In the genomic region with DNA sequence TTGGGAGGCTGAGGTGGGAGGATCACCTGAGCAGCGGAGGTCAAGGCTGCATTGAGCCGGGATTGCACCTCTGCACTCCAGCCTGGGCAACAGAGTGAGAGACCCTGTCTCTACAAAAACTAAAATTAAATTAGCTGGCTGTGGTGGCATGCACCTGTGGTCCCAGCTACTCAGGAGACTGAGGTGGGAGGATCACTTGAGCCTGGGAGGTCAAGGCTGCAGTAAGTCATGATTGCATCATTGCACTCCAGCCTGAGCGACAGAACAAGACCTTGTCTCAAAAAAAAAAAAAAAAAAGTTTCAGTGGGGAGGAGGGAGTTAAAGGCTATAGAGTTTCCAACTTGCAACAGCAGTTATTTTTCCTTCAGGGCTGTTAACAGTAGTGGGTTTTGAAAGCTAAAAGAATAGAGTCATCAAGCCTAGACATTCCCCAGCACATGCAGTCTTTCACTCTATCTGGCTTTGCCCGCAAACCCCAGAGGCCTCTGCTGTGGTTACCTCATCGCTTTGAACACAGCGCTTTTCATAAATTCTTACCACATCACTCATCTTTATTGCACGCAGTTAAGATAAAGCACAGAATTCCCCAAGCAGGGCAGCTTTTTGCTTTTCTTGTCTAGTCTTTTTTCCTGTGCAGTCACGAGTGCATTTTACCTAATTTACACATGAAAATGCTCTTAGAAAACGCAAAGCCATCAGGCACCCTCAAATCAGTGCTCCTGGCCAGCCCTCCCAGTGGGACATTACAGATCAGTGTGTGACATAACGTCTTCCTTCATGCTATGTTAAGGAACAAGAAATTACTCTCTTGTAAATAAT, we compare ENCODE assay signal across 1 cellular context.
TF ChIP-seq lines count a peak whose summit lies in the region.

No MANE protein-coding gene starts in this region.

TF ChIP-seq in K562, 482 proteins besides CTCF, POLR2A, EP300 and RAD21 (continued from another document and continues in another):
- TF ChIP-seq, protein P1, sequence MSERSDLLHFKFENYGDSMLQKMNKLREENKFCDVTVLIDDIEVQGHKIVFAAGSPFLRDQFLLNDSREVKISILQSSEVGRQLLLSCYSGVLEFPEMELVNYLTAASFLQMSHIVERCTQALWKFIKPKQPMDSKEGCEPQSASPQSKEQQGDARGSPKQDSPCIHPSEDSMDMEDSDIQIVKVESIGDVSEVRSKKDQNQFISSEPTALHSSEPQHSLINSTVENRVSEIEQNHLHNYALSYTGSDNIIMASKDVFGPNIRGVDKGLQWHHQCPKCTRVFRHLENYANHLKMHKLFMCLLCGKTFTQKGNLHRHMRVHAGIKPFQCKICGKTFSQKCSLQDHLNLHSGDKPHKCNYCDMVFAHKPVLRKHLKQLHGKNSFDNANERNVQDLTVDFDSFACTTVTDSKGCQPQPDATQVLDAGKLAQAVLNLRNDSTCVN (CRISPR knock-in tag; IDR thresholded peaks at IDR 0.05): no peak
- TF ChIP-seq TARDBP (IDR thresholded peaks at IDR 0.05) (no peak), HEY1 (CRISPR knock-in tag; IDR thresholded peaks at IDR 0.05; ENCODE audit: borderline replicate concordance) (no peak), ZNF583 (CRISPR knock-in tag; IDR thresholded peaks at IDR 0.05) (no peak), STAT5A (IDR thresholded peaks at IDR 0.05; ENCODE audit: borderline replicate concordance, low read length) (no peak), KAT7 (CRISPR knock-in tag; IDR thresholded peaks at IDR 0.05; ENCODE audit: borderline replicate concordance) (no peak), ATF7 (IDR thresholded peaks at IDR 0.05) (peak; percentile 89), TEAD1 (CRISPR knock-in tag; IDR thresholded peaks at IDR 0.05) (peak; percentile 47 to 84; a peak in 3 of 4 replicates), ETS1 (conservative IDR thresholded peaks at IDR 0.05; ENCODE audit: control insufficient read depth, low read depth, low read length) (no peak), ZNF384 (IDR thresholded peaks at IDR 0.05; ENCODE audit: low read depth, low read length) (0 out of 2 replicates have a peak, but pooled peaks have one; percentile 32), IRF2 (CRISPR knock-in tag; IDR thresholded peaks at IDR 0.05) (no peak), GABPA (tag; conservative IDR thresholded peaks at IDR 0.05; ENCODE audit: low read depth) (no peak), SAFB2 (IDR thresholded peaks at IDR 0.05; ENCODE audit: borderline replicate concordance, low read depth, low read length, severe bottlenecking) (no peak), ZNF507 (tag; conservative IDR thresholded peaks at IDR 0.05) (no peak), ZNF717 (CRISPR knock-in tag; IDR thresholded peaks at IDR 0.05) (no peak), NCOA1 (IDR thresholded peaks at IDR 0.05; ENCODE audit: low read depth) (no peak), KDM2B (CRISPR knock-in tag; IDR thresholded peaks at IDR 0.05) (no peak), ESRRB (CRISPR knock-in tag; IDR thresholded peaks at IDR 0.05; ENCODE audit: borderline replicate concordance) (no peak), ZNF644 (tag; IDR thresholded peaks at IDR 0.05; ENCODE audit: low read depth) (no peak), TCF7L2 (IDR thresholded peaks at IDR 0.05; ENCODE audit: low read depth, low read length) (peak; percentile 75), POU5F1 (IDR thresholded peaks at IDR 0.05; ENCODE audit: borderline replicate concordance, low read depth, low read length, partially characterized antibody) (no peak), CBFA2T3 (IDR thresholded peaks at IDR 0.05) (no peak), HINFP (tag; conservative IDR thresholded peaks at IDR 0.05; ENCODE audit: low read depth) (no peak), SMAD3 (CRISPR knock-in tag; conservative IDR thresholded peaks at IDR 0.05) (no peak), RERE (CRISPR knock-in tag; IDR thresholded peaks at IDR 0.05; ENCODE audit: borderline replicate concordance) (no peak), LCOR (CRISPR knock-in tag; IDR thresholded peaks at IDR 0.05) (no peak; the same call in 1 of the 2 replicates), ZKSCAN1 (IDR thresholded peaks at IDR 0.05; ENCODE audit: low read depth, low read length) (no peak)
- TF ChIP-seq, protein P2, sequence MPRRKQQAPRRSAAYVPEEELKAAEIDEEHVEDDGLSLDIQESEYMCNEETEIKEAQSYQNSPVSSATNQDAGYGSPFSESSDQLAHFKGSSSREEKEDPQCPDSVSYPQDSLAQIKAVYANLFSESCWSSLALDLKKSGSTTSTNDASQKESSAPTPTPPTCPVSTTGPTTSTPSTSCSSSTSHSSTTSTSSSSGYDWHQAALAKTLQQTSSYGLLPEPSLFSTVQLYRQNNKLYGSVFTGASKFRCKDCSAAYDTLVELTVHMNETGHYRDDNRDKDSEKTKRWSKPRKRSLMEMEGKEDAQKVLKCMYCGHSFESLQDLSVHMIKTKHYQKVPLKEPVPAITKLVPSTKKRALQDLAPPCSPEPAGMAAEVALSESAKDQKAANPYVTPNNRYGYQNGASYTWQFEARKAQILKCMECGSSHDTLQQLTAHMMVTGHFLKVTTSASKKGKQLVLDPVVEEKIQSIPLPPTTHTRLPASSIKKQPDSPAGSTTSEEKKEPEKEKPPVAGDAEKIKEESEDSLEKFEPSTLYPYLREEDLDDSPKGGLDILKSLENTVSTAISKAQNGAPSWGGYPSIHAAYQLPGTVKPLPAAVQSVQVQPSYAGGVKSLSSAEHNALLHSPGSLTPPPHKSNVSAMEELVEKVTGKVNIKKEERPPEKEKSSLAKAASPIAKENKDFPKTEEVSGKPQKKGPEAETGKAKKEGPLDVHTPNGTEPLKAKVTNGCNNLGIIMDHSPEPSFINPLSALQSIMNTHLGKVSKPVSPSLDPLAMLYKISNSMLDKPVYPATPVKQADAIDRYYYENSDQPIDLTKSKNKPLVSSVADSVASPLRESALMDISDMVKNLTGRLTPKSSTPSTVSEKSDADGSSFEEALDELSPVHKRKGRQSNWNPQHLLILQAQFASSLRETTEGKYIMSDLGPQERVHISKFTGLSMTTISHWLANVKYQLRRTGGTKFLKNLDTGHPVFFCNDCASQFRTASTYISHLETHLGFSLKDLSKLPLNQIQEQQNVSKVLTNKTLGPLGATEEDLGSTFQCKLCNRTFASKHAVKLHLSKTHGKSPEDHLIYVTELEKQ (CRISPR knock-in tag; IDR thresholded peaks at IDR 0.05): no peak
- TF ChIP-seq, protein P3, sequence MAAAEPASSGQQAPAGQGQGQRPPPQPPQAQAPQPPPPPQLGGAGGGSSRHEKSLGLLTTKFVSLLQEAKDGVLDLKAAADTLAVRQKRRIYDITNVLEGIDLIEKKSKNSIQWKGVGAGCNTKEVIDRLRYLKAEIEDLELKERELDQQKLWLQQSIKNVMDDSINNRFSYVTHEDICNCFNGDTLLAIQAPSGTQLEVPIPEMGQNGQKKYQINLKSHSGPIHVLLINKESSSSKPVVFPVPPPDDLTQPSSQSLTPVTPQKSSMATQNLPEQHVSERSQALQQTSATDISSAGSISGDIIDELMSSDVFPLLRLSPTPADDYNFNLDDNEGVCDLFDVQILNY (CRISPR knock-in tag; IDR thresholded peaks at IDR 0.05): no peak
- TF ChIP-seq, protein P4, sequence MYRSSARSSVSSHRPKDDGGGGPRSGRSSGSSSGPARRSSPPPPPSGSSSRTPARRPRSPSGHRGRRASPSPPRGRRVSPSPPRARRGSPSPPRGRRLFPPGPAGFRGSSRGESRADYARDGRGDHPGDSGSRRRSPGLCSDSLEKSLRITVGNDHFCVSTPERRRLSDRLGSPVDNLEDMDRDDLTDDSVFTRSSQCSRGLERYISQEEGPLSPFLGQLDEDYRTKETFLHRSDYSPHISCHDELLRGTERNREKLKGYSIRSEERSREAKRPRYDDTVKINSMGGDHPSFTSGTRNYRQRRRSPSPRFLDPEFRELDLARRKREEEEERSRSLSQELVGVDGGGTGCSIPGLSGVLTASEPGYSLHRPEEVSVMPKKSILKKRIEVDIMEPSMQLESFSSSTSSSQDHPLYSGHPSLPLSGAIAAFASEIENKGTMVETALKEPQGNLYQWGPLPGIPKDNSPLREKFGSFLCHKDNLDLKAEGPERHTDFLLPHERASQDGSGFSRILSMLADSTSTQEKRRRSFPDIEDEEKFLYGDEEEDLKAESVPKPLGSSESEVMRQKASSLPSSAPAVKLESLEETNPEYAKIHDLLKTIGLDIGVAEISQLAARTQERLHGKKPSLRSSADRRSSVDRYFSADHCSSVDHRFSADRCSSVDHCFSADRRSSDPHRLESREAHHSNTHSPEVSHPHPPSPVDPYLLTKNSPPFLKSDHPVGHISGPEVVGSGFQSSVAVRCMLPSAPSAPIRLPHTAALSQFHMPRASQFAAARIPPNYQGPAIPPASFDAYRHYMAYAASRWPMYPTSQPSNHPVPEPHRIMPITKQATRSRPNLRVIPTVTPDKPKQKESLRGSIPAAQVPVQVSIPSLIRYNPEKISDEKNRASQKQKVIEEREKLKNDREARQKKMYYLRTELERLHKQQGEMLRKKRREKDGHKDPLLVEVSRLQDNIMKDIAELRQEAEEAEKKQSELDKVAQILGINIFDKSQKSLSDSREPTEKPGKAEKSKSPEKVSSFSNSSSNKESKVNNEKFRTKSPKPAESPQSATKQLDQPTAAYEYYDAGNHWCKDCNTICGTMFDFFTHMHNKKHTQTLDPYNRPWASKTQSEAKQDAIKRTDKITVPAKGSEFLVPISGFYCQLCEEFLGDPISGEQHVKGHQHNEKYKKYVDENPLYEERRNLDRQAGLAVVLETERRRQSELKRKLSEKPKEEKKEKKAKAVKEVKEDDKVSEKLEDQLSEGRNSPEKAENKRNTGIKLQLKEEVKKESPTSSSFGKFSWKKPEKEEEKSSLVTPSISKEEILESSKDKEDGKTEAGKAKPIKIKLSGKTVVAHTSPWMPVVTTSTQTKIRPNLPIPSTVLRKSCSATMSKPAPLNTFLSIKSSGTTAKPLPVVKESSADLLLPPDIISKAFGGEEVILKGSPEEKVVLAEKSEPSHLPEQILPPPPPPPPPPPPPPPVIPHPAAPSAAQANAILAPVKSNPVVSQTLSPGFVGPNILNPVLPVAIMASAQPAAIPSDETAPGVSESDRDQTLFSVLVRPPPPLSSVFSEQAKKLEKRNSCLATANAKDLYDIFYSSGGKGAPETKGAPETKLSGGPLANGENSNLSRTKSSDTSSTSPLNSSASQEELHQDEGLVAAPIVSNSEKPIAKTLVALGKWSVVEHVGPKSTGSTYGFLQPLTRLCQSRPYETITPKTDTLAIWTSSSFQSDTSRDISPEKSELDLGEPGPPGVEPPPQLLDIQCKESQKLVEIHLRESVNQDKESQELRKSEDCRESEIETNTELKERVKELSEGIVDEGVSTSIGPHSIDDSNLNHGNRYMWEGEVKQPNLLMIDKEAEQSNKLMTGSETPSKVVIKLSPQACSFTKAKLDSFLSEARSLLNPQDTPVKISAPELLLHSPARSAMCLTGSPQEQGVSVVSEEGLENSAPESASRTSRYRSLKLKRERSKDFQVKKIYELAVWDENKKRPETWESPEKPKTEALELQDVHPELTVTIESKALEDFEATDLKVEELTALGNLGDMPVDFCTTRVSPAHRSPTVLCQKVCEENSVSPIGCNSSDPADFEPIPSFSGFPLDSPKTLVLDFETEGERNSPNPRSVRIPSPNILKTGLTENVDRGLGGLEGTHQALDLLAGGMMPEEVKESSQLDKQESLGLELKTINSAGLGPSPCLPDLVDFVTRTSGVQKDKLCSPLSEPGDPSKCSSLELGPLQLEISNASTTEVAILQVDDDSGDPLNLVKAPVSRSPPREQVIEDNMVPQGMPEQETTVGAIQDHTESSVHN (IDR thresholded peaks at IDR 0.05; ENCODE audit: borderline replicate concordance in 1 of 2, low read depth in 1 of 2): peak in 1 of 2 experiments; percentile 58; a peak in 1 of 4 replicates
